ENCODE assay signal across 31 cellular contexts in the genomic region with DNA sequence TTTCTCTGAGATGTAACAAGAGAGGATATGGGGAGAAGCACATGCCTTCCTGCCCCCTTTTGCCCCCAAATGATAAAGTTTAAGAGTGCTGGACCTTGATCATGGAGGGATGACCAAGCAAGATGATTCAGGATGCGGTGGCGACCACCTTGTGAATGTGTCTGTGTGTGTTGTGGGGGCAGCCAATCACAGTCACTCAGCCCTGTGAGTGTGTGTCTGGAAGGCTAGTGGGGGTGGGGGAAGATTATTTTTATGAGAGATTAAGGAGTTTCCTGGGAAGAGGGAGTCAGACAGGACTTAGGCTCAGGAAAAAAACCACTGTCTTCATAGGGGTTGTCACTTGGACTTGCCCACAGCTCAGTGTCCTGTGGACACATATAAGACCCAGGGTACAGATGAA. TPM values are rescaled to one million over a fixed set of nuclear protein-coding genes. Genes with fewer than 3 reads are reported as not detected.
DNase-seq lines count a peak whose midpoint lies in the region; ATAC-seq and TF ChIP-seq lines count a peak whose summit lies in the region.
"Had no signal": no experiment of that assay in that cellular context is flagged by ENCODE, and none has a peak within 500 bp of the region (broad histone marks: within the 10 kb centered on the region; RNA-seq: fewer than 3 reads in every experiment).

No MANE protein-coding gene starts in this region.

- intact Hi-C loops in PC-3 (cut with micrococcal nuclease) (no loop called here), posterior cingulate gyrus (cut with DNase I) (no loop called here)

- H3K27ac Mint-ChIP-seq in osteocyte (ENCODE audit: unreplicated experiment), result no peak overlapping the region
- H3K27ac Mint-ChIP-seq: activated B cell treated with CpG ODN at 0.5 μM for 24 hours; activated naive CD4-positive, alpha-beta T cell treated with anti-CD3 and anti-CD28 coated beads, Interleukin-2, amount 10 ng/mL, durations not matched to agents 7 days and 5 days; endodermal cell; immature natural killer cell; neural progenitor cell; stimulated activated naive CD8-positive, alpha-beta T cell treated with anti-CD3 and anti-CD28 coated beads, Interleukin-15, Interleukin-2, amounts not matched to agents 100 ng/mL and 50 ng/mL, for 24 hours had no signal

- H3K4me1 Mint-ChIP-seq in osteocyte (ENCODE audit: unreplicated experiment), result peaks cover 9% of the 10 kb centered on the region
- H3K4me1 Mint-ChIP-seq: activated naive CD4-positive, alpha-beta T cell treated with anti-CD3 and anti-CD28 coated beads, Interleukin-2, amount 10 ng/mL, durations not matched to agents 7 days and 5 days; endodermal cell; immature natural killer cell had no signal

- H3K9me2 ChIP-seq in PC-3 (replicated peaks; ENCODE audit: low read length), result no peaks in the 10 kb centered on the region

- H3K27ac ChIP-seq in PC-3 (ENCODE audit: low read length) (peak overlapping the region; percentile 83), brain microvascular endothelial cell (peak overlapping the region; percentile 86)
- H3K27ac ChIP-seq: cardiac muscle cell, esophagus squamous epithelium, gastroesophageal sphincter, left lung, neural progenitor cell, thyroid gland had no signal

- H3K4me3 ChIP-seq in PC-3 (ENCODE audit: low read length) (no peak overlapping the region), brain microvascular endothelial cell (ENCODE audit: low read depth, low read length) (no peak overlapping the region)
- H3K4me3 ChIP-seq: cardiac muscle cell, esophagus squamous epithelium, gastroesophageal sphincter, left lung, neural progenitor cell, thyroid gland had no signal

- H3K27me3 Mint-ChIP-seq in osteocyte (ENCODE audit: unreplicated experiment), result peaks cover 3% of the 10 kb centered on the region
- H3K27me3 Mint-ChIP-seq: activated B cell treated with CpG ODN at 0.5 μM for 24 hours; stimulated activated naive CD8-positive, alpha-beta T cell treated with anti-CD3 and anti-CD28 coated beads, Interleukin-15, Interleukin-2, amounts not matched to agents 100 ng/mL and 50 ng/mL, for 24 hours had no signal

- no peak overlapping the region for H3K4me2 ChIP-seq in PC-3 (ENCODE audit: low read length)
- H3K4me2 ChIP-seq: neural progenitor cell had no signal

- no peaks in the 10 kb centered on the region for H3K9me3 ChIP-seq in PC-3 (ENCODE audit: low read length)
- H3K9me3 ChIP-seq: esophagus squamous epithelium, gastroesophageal sphincter, left lung, thyroid gland had no signal

- in situ Hi-C loops in brain microvascular endothelial cell (cut with HindIII; ENCODE audit: low pct_ligation_motif_present, low sequenced_read_pairs), result no loop called here

- H3K36me3 ChIP-seq in PC-3 (ENCODE audit: low read depth, low read length), result no peaks in the 10 kb centered on the region
- no peaks in the 10 kb centered on the region for H3K36me3 ChIP-seq in brain microvascular endothelial cell (replicated peaks)
- H3K36me3 ChIP-seq: cardiac muscle cell, esophagus squamous epithelium, gastroesophageal sphincter, left lung, neural progenitor cell, thyroid gland had no signal

- no peaks in the 10 kb centered on the region for H3F3A ChIP-seq in PC-3 (ENCODE audit: low read length, unreplicated experiment)

- no peak overlapping the region for H2AFZ ChIP-seq in PC-3 (ENCODE audit: low read length)
- H2AFZ ChIP-seq: neural progenitor cell had no signal

- peaks cover 4% of the 10 kb centered on the region; the same call in 1 of the 2 replicates for H3K4me1 ChIP-seq in PC-3 (ENCODE audit: insufficient read depth, low read length)
- H3K4me1 ChIP-seq: esophagus squamous epithelium, left lung, neural progenitor cell had no signal

- no TSS peak for BruUV-seq in PC-3 (replicated peaks; lab: Mats Ljungman, UMichigan)

- TF ChIP-seq CTCF in PC-3 (conservative IDR thresholded peaks at IDR 0.05; ENCODE audit: low read depth, low read length) (no peak), brain microvascular endothelial cell (IDR thresholded peaks at IDR 0.05; ENCODE audit: low read depth, low read length, missing control alignments) (no peak), osteocyte (IDR thresholded peaks at IDR 0.05) (no peak)

- ATAC-seq in PC-3 (no peak), GM18861 (IDR thresholded peaks at IDR 0.05; ENCODE audit: unreplicated experiment) (no peak), GM21367 (IDR thresholded peaks at IDR 0.05; ENCODE audit: unreplicated experiment) (no peak)
- ATAC-seq: gastroesophageal sphincter, left lung, sciatic nerve had no signal

- DNase-seq in EH (ENCODE audit: low read depth) (peak; percentile 33), PC-3 (peak; percentile 22), brain microvascular endothelial cell (peak; percentile 86), osteocyte (ENCODE audit: extremely low spot score, unreplicated experiment) (peak; percentile 30), posterior cingulate gyrus (no peak)
- no peak for DNase-seq in stimulated activated CD4-positive, alpha-beta T cell treated with anti-CD3 and anti-CD28 coated beads, Interleukin-2, amount 100 ng/mL, for 48 hours
- DNase-seq: activated B cell treated with CpG ODN at 0.5 μM for 24 hours; activated CD4-positive, alpha-beta T cell treated with anti-CD3 and anti-CD28 coated beads, Interleukin-2, amount 50 U/mL, for 1 hour; activated naive CD4-positive, alpha-beta T cell treated with anti-CD3 and anti-CD28 coated beads, Interleukin-2, amount 10 ng/mL, durations not matched to agents 7 days and 5 days; amygdala; C1 segment of cervical spinal cord; cortex of kidney; DMS79 treated with DMSO at 0.1 percent for 48 hours; endodermal cell; esophagus squamous epithelium; hippocampal formation; immature natural killer cell; left lung; mesenchymal stem cell; MV-4-11; NCI-H1436 treated with DMSO at 0.1 percent for 48 hours; SHP77 treated with DMSO at 0.1 percent for 48 hours; thyroid gland had no signal

- CTCF ChIA-PET in PC-3 (lab: Charles Lee), result no interaction called here

- no peaks in the 10 kb centered on the region for H3K79me2 ChIP-seq in PC-3 (ENCODE audit: low read length)

- POLR2A ChIA-PET in PC-3 (lab: Charles Lee; ENCODE audit: unreplicated experiment), result no interaction called here

- 0 out of 2 replicates have a peak overlapping the region, but pooled peaks have one; percentile 25 for H3K9ac ChIP-seq in PC-3 (ENCODE audit: low read length)
- H3K9ac ChIP-seq: neural progenitor cell had no signal

- no peaks in the 10 kb centered on the region for H4K20me1 ChIP-seq in PC-3 (ENCODE audit: low read length)

- no peaks in the 10 kb centered on the region for H3K9me3 Mint-ChIP-seq in osteocyte (ENCODE audit: unreplicated experiment)
- H3K9me3 Mint-ChIP-seq: activated B cell treated with CpG ODN at 0.5 μM for 24 hours; activated naive CD4-positive, alpha-beta T cell treated with anti-CD3 and anti-CD28 coated beads, Interleukin-2, amount 10 ng/mL, durations not matched to agents 7 days and 5 days; endodermal cell; stimulated activated naive CD8-positive, alpha-beta T cell treated with anti-CD3 and anti-CD28 coated beads, Interleukin-15, Interleukin-2, amounts not matched to agents 100 ng/mL and 50 ng/mL, for 24 hours had no signal

- H3K36me3 Mint-ChIP-seq in osteocyte (ENCODE audit: unreplicated experiment), result no peaks in the 10 kb centered on the region
- H3K36me3 Mint-ChIP-seq: activated naive CD4-positive, alpha-beta T cell treated with anti-CD3 and anti-CD28 coated beads, Interleukin-2, amount 10 ng/mL, durations not matched to agents 7 days and 5 days; immature natural killer cell; neural progenitor cell had no signal

- H3K4me3 Mint-ChIP-seq in osteocyte (ENCODE audit: unreplicated experiment), result no peak overlapping the region
- H3K4me3 Mint-ChIP-seq: activated B cell treated with CpG ODN at 0.5 μM for 24 hours; activated naive CD4-positive, alpha-beta T cell treated with anti-CD3 and anti-CD28 coated beads, Interleukin-2, amount 10 ng/mL, durations not matched to agents 7 days and 5 days; endodermal cell; immature natural killer cell; neural progenitor cell; stimulated activated naive CD8-positive, alpha-beta T cell treated with anti-CD3 and anti-CD28 coated beads, Interleukin-15, Interleukin-2, amounts not matched to agents 100 ng/mL and 50 ng/mL, for 24 hours had no signal

- H3K27me3 ChIP-seq in PC-3 (ENCODE audit: low read length), result no peaks in the 10 kb centered on the region
- H3K27me3 ChIP-seq in brain microvascular endothelial cell (replicated peaks), result no peaks in the 10 kb centered on the region
- H3K27me3 ChIP-seq: esophagus squamous epithelium, gastroesophageal sphincter, left lung, neural progenitor cell, thyroid gland had no signal

RNA-seq across cellular contexts. Expression of a gene that starts 57.8 kb away (rescaled TPM):
- total RNA-seq in PC-3 (2014; rRNA removed), result 0.29 TPM in 1 of 2 replicates, not detected in the other
- not detected in 2 replicates for total RNA-seq in osteocyte
- total RNA-seq: activated B cell treated with CpG ODN at 0.5 μM for 24 hours, endodermal cell, NCI-H460 had no signal

Comparison
In these comparisons a context has a peak if more than half of its experiments do, and no peak if none do; other contexts are left out.
1. DNase-seq: peak in EH (single experiment), PC-3 (single experiment), brain microvascular endothelial cell (single experiment) and osteocyte (single experiment); none in stimulated activated CD4-positive, alpha-beta T cell treated with anti-CD3 and anti-CD28 coated beads, Interleukin-2, amount 100 ng/mL, for 48 hours (0 of 2) and posterior cingulate gyrus (0 of 10).